8 cellular contexts compared by ENCODE assay signal in genomic region chr19:5622465-5623396, GRCh38. TPM values are rescaled to one million over a fixed set of nuclear protein-coding genes. Genes with fewer than 3 reads are reported as not detected.
DNase-seq lines count a peak whose midpoint lies in the region; ATAC-seq and TF ChIP-seq lines count a peak whose summit lies in the region.

SAFB (plus strand) TSS chr19:5623083; CDS start chr19:5623206, 123 bp downstream.
SAFB2 (minus strand) TSS chr19:5622776; CDS start chr19:5622715, 61 bp downstream.

- ATAC-seq in GM18498 (IDR thresholded peaks at IDR 0.05; ENCODE audit: unreplicated experiment) (peak; percentile 83), HG02938 (IDR thresholded peaks at IDR 0.05; ENCODE audit: unreplicated experiment) (peak; percentile 82)

- peak within 1 kb of the TSS; percentile 100 for H3K4me3 Mint-ChIP-seq in progenitor cell of endocrine pancreas (ENCODE audit: low read depth)

- peak; percentile 92 to 93 for DNase-seq in NCI-H187 (lab: John Stamatoyannopoulos, UW)
- peak; percentile 99 to 100 (median 100) for DNase-seq in T-helper 2 cell
- DNase-seq in left ventricle myocardium inferior = peak; percentile 99
- DNase-seq in progenitor cell of endocrine pancreas (ENCODE audit: low spot score, unreplicated experiment) = peak; percentile 99
- DNase-seq in ureter (ENCODE audit: low spot score) = peak; percentile 99

- H3K27ac ChIP-seq in angular gyrus (ENCODE audit: low read depth, low read length) (peak within 1 kb of the TSS; percentile 95), left ventricle myocardium inferior (replicated peaks) (peak within 1 kb of the TSS; percentile 97)

- intact Hi-C loops in left ventricle myocardium inferior (cut with micrococcal nuclease) = no loop called here

- H3K9me3 ChIP-seq in left ventricle myocardium inferior (replicated peaks) = no peaks in the 10 kb centered on the region

- no peaks in the 10 kb centered on the region for H3K9me3 Mint-ChIP-seq in progenitor cell of endocrine pancreas (ENCODE audit: low read depth)

- peak within 1 kb of the TSS; percentile 94 for H3K4me3 ChIP-seq in left ventricle myocardium inferior

- TF ChIP-seq CTCF in left ventricle myocardium inferior (IDR thresholded peaks at IDR 0.05; ENCODE audit: borderline replicate concordance) (no peak), progenitor cell of endocrine pancreas (IDR thresholded peaks at IDR 0.05; ENCODE audit: unreplicated experiment) (no peak)

- peaks cover 30% of the 10 kb centered on the region for H3K36me3 Mint-ChIP-seq in progenitor cell of endocrine pancreas (ENCODE audit: insufficient read depth)

- peaks cover 96% of the 10 kb centered on the region for H3K4me1 ChIP-seq in left ventricle myocardium inferior

- H3K27ac Mint-ChIP-seq in progenitor cell of endocrine pancreas = peak within 1 kb of the TSS; percentile 100

- H3K27me3 ChIP-seq in left ventricle myocardium inferior (ENCODE audit: low read depth) = no peaks in the 10 kb centered on the region

- H3K4me1 Mint-ChIP-seq in progenitor cell of endocrine pancreas (ENCODE audit: low read depth) = peaks cover 40% of the 10 kb centered on the region

- H3K36me3 ChIP-seq in left ventricle myocardium inferior = peaks cover 56% of the 10 kb centered on the region

- H3K27me3 Mint-ChIP-seq in progenitor cell of endocrine pancreas = no peaks in the 10 kb centered on the region

RNA-seq across cellular contexts. Expression of gene SAFB, which starts in this region (rescaled TPM):
- total RNA-seq in left ventricle myocardium inferior (54.6 TPM), progenitor cell of endocrine pancreas (151 and 169 TPM in 2 replicates), ureter (90.0 TPM)

RNA-seq across cellular contexts. Expression of gene SAFB2, which starts in this region (rescaled TPM):
- total RNA-seq in left ventricle myocardium inferior (40.5 TPM), progenitor cell of endocrine pancreas (95.4 and 107 TPM in 2 replicates), ureter (105 TPM)

Comparison
In these comparisons a context has a peak if more than half of its experiments do, and no peak if none do; other contexts are left out.
1. Peak in every context shown above with its lines: DNase-seq, ATAC-seq, H3K4me3 ChIP-seq and H3K27ac ChIP-seq.